In genomic region chr1:14583788-14584187, GRCh38 we compare ENCODE assay signal across 5 cellular contexts.
"Had no signal": no experiment of that assay in that cellular context is flagged by ENCODE, and none has a peak within 500 bp of the region (broad histone marks: within the 10 kb centered on the region; RNA-seq: fewer than 3 reads in every experiment).

No MANE protein-coding gene starts in this region.

- ATAC-seq: GM23338, K562 had no signal

- H3K27ac Mint-ChIP-seq: GM23338, H9 had no signal

- H3K4me3 Mint-ChIP-seq: GM23338, H9 had no signal

- H3K4me1 Mint-ChIP-seq: GM23338, H9 had no signal

- DNase-seq: H9, HCEC 1CT, IMR-90 had no signal

- H3K4me3 ChIP-seq: GM23338, K562 had no signal
